ENCODE assay signal across 1 cellular context in genomic region chr12:57783861-57784260, GRCh38.
TF ChIP-seq lines count a peak whose summit lies in the region.

No MANE protein-coding gene starts in this region.

TF ChIP-seq in K562, 482 proteins besides CTCF, POLR2A, EP300 and RAD21:
- TF ChIP-seq ZBTB7A (IDR thresholded peaks at IDR 0.05; ENCODE audit: borderline replicate concordance, control insufficient read depth, low read depth, low read length) (no peak), CEBPG (CRISPR knock-in tag; IDR thresholded peaks at IDR 0.05) (no peak), CEBPG (tag; conservative IDR thresholded peaks at IDR 0.05 in 1 of 2, IDR thresholded peaks at IDR 0.05 in 1 of 2) (no peak)
